In the genomic region with DNA sequence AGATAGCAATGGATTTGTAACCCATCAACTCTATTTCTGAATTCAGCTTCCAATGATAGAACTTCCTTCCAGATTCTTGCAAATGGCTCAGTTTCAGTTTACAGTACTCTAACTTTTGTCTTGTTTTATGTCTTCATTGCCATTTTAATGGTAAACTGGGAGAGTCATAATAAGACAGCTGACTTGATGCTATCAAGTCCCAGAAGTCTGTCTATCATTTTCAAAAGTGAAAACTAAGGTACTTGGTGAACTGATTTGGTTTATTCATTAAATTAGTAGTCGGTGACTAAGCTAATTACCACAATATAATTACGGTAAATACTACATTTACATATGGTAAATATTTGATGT, we compare ENCODE assay signal across 8 cellular contexts. TPM values are rescaled to one million over a fixed set of nuclear protein-coding genes. Genes with fewer than 3 reads are reported as not detected.
DNase-seq lines count a peak whose midpoint lies in the region; ATAC-seq and TF ChIP-seq lines count a peak whose summit lies in the region.

No MANE protein-coding gene starts in this region.

- H3K4me3 ChIP-seq in WI38 (ENCODE audit: low read depth, low read length): peak overlapping the region; percentile 60
- H3K4me3 ChIP-seq in endodermal cell (ENCODE audit: low read length): no peak overlapping the region

- no CpG with 5 or more reads among the region's 2 CpGs for WGBS in endodermal cell (ENCODE audit: insufficient coverage in 1 of 2, insufficient read length in 1 of 2), 2 experiments

- H3K4me1 ChIP-seq in endodermal cell (ENCODE audit: control insufficient read depth, insufficient read depth, low read length): no peaks in the 10 kb centered on the region

- peak overlapping the region; percentile 48 to 56 for H3K27ac Mint-ChIP-seq in natural killer cell
- no peak overlapping the region for H3K27ac Mint-ChIP-seq in endodermal cell
- peak overlapping the region in 3 of 6 donors; percentile 16 to 64 (median 63) for H3K27ac Mint-ChIP-seq in immature natural killer cell

- H3K36me3 Mint-ChIP-seq in natural killer cell (no peaks in the 10 kb centered on the region), endodermal cell (ENCODE audit: low read depth) (no peaks in the 10 kb centered on the region), immature natural killer cell (no peaks in the 10 kb centered on the region)

- ATAC-seq in GM18907 (IDR thresholded peaks at IDR 0.05; ENCODE audit: unreplicated experiment) (peak; percentile 69), HG02852 (IDR thresholded peaks at IDR 0.05; ENCODE audit: unreplicated experiment) (peak; percentile 42), natural killer cell (no peak)

- intact Hi-C loops in natural killer cell (cut with micrococcal nuclease): no loop called here

- peaks cover 5 to 19% of the 10 kb centered on the region in 2 donors for H3K4me1 Mint-ChIP-seq in natural killer cell
- H3K4me1 Mint-ChIP-seq in endodermal cell: peaks cover 4% of the 10 kb centered on the region
- peaks cover 19 to 20% of the 10 kb centered on the region in 2 donors for H3K4me1 Mint-ChIP-seq in immature natural killer cell

- peaks cover 4% of the 10 kb centered on the region for H3K36me3 ChIP-seq in endodermal cell (ENCODE audit: control insufficient read depth, insufficient read depth, low read length)

- H3K27me3 ChIP-seq in endodermal cell (ENCODE audit: control insufficient read depth, insufficient read depth, low read length, poor library complexity, severe bottlenecking): no peaks in the 10 kb centered on the region

- no peaks in the 10 kb centered on the region for H3K27me3 Mint-ChIP-seq in natural killer cell (ENCODE audit: low read depth in 2 of 2)
- H3K27me3 Mint-ChIP-seq in endodermal cell (ENCODE audit: insufficient read depth): no peaks in the 10 kb centered on the region
- H3K27me3 Mint-ChIP-seq in immature natural killer cell (ENCODE audit: low read depth in 3 of 3): no peaks in the 10 kb centered on the region

- no peak overlapping the region for H3K9ac ChIP-seq in endodermal cell (ENCODE audit: extremely low read depth, low read length, poor library complexity, severe bottlenecking)

- H3K4me3 Mint-ChIP-seq in natural killer cell (no peak overlapping the region), endodermal cell (no peak overlapping the region), immature natural killer cell (no peak overlapping the region)

- DNase-seq in natural killer cell (no peak), endodermal cell (no peak), immature natural killer cell (no peak), cerebellar nuclear complex (lab: John Stamatoyannopoulos, UW) (no peak), NCI-H128 (lab: John Stamatoyannopoulos, UW; ENCODE audit: unreplicated experiment) (no peak)

- no peaks in the 10 kb centered on the region for H3K9me3 Mint-ChIP-seq in natural killer cell
- H3K9me3 Mint-ChIP-seq in endodermal cell: no peaks in the 10 kb centered on the region
- H3K9me3 Mint-ChIP-seq in immature natural killer cell: no peaks in the 10 kb centered on the region

- H3K9me3 ChIP-seq in endodermal cell (ENCODE audit: control insufficient read depth, low read length): no peaks in the 10 kb centered on the region

- no peak for TF ChIP-seq CTCF in WI38 (IDR thresholded peaks at IDR 0.05; ENCODE audit: low read depth, low read length)
- TF ChIP-seq CTCF in natural killer cell (IDR thresholded peaks at IDR 0.05): no peak
- TF ChIP-seq CTCF in endodermal cell (conservative IDR thresholded peaks at IDR 0.05): no peak

- no peak overlapping the region for H3K27ac ChIP-seq in endodermal cell (ENCODE audit: low read depth, low read length)

RNA-seq across cellular contexts. Expression of a gene that starts 25.0 kb away (rescaled TPM):
- under 1 TPM; 0.31 to 0.61 (median 0.33) TPM for total RNA-seq in natural killer cell
- 10 to 100 TPM; 11.5 to 19.1 TPM for total RNA-seq in endodermal cell
- 21.3 TPM for polyA plus RNA-seq in endodermal cell (2013, experiment 1 of 2)
- 23.9 TPM for polyA plus RNA-seq in endodermal cell (2013, experiment 2 of 2)
- under 1 TPM in 2 of 3 donors, not detected in 1; 0.16 to 0.46 TPM for polyA plus RNA-seq in immature natural killer cell

Comparison
In these comparisons a context has a peak if more than half of its experiments do, and no peak if none do; other contexts are left out.
1. ATAC-seq: peak in GM18907 (single experiment) and HG02852 (single experiment); none in natural killer cell (0 of 3).
2. RNA of a gene that starts 25.0 kb away (total RNA-seq): 11.5 to 19.1 TPM in endodermal cell; 0.31 to 0.61 TPM in natural killer cell; every median in the first group is over 4 times any median in the second.